8 cellular contexts compared by ENCODE assay signal in genomic region chr7:95501261-95501816, GRCh38. TPM values are rescaled to one million over a fixed set of nuclear protein-coding genes. Genes with fewer than 3 reads are reported as not detected.
DNase-seq lines count a peak whose midpoint lies in the region; ATAC-seq and TF ChIP-seq lines count a peak whose summit lies in the region.
"Had no signal": no experiment of that assay in that cellular context is flagged by ENCODE, and none has a peak within 500 bp of the region (broad histone marks: within the 10 kb centered on the region; RNA-seq: fewer than 3 reads in every experiment).

No MANE protein-coding gene starts in this region.

- H3K79me2 ChIP-seq in MM.1S (ENCODE audit: low read length) = no peaks in the 10 kb centered on the region

- H3K27ac ChIP-seq in MM.1S (ENCODE audit: low read length) (peak overlapping the region; percentile 72; the same call in 1 of the 2 replicates), mesodermal cell (ENCODE audit: low read depth, low read length, severe bottlenecking) (peak overlapping the region; percentile 58), left ventricle myocardium inferior (replicated peaks) (no peak overlapping the region), heart right ventricle (no peak overlapping the region)
- H3K27ac ChIP-seq: SJCRH30 had no signal

- ATAC-seq in GM18870 (IDR thresholded peaks at IDR 0.05; ENCODE audit: unreplicated experiment) (peak; percentile 92), omental fat pad (ENCODE audit: low FRiP score) (no peak), heart right ventricle (no peak)

- H3K4me3 ChIP-seq in MM.1S (ENCODE audit: low read length) = peak overlapping the region; percentile 35; the same call in 1 of the 2 replicates
- no peak overlapping the region for H3K4me3 ChIP-seq in mesodermal cell (ENCODE audit: extremely low read depth, insufficient read depth, low read length, poor library complexity, severe bottlenecking)
- no peak overlapping the region for H3K4me3 ChIP-seq in left ventricle myocardium inferior
- H3K4me3 ChIP-seq in heart right ventricle = no peak overlapping the region
- H3K4me3 ChIP-seq: SJCRH30 had no signal

- no peaks in the 10 kb centered on the region for H3K9me3 ChIP-seq in MM.1S (replicated peaks; ENCODE audit: insufficient read depth, low read length)
- H3K9me3 ChIP-seq in mesodermal cell (ENCODE audit: control insufficient read depth, low read length) = no peaks in the 10 kb centered on the region
- H3K9me3 ChIP-seq in left ventricle myocardium inferior (replicated peaks) = no peaks in the 10 kb centered on the region
- no peaks in the 10 kb centered on the region for H3K9me3 ChIP-seq in heart right ventricle
- H3K9me3 ChIP-seq: SJCRH30 had no signal

- peak overlapping the region; percentile 16; the same call in 1 of the 2 replicates for H3K9ac ChIP-seq in MM.1S (ENCODE audit: low read length)

- WGBS in mesodermal cell (ENCODE audit: insufficient coverage in 2 of 2), 2 experiments = 78 to 82% methylated on average over 4 of the region's 5 CpGs
- 78 to 85% methylated on average over 5 of the region's 5 CpGs for WGBS in heart right ventricle, 2 donors

- no peak overlapping the region for H2AFZ ChIP-seq in MM.1S (ENCODE audit: low read length)

- DNase-seq in HCEC 1CT = peak; percentile 38
- peak; percentile 83 for DNase-seq in MM.1S
- no peak for DNase-seq in omental fat pad (ENCODE audit: low spot score)
- no peak for DNase-seq in left ventricle myocardium inferior
- DNase-seq in heart right ventricle = no peak

- no peaks in the 10 kb centered on the region for H3K9me2 ChIP-seq in MM.1S (replicated peaks; ENCODE audit: insufficient read depth, low read length)

- no peaks in the 10 kb centered on the region for H3K27me3 ChIP-seq in MM.1S (replicated peaks; ENCODE audit: insufficient read depth, low read length)
- no peaks in the 10 kb centered on the region for H3K27me3 ChIP-seq in left ventricle myocardium inferior (ENCODE audit: low read depth)
- H3K27me3 ChIP-seq in heart right ventricle = no peaks in the 10 kb centered on the region
- H3K27me3 ChIP-seq: SJCRH30 had no signal

- H3F3A ChIP-seq in MM.1S (ENCODE audit: insufficient read depth, low read length) = peaks cover 5% of the 10 kb centered on the region; the same call in 1 of the 2 replicates

- no peaks in the 10 kb centered on the region for H4K20me1 ChIP-seq in MM.1S (ENCODE audit: insufficient read depth, low read length)

- H3K4me1 ChIP-seq in MM.1S (ENCODE audit: low read length) = peaks cover 34% of the 10 kb centered on the region
- peaks cover 19% of the 10 kb centered on the region for H3K4me1 ChIP-seq in mesodermal cell (ENCODE audit: control insufficient read depth, insufficient read depth, low read length, poor library complexity, severe bottlenecking)
- no peaks in the 10 kb centered on the region for H3K4me1 ChIP-seq in left ventricle myocardium inferior
- H3K4me1 ChIP-seq in heart right ventricle = no peaks in the 10 kb centered on the region

- intact Hi-C loops in left ventricle myocardium inferior (cut with micrococcal nuclease) (no loop called here), heart right ventricle (cut with DNase I) (no loop called here)

- TF ChIP-seq CTCF in MM.1S (IDR thresholded peaks at IDR 0.05; ENCODE audit: low read length) (no peak), omental fat pad (IDR thresholded peaks at IDR 0.05) (no peak), left ventricle myocardium inferior (IDR thresholded peaks at IDR 0.05; ENCODE audit: borderline replicate concordance) (no peak), heart right ventricle (IDR thresholded peaks at IDR 0.05) (no peak)

- H3K4me2 ChIP-seq in MM.1S (ENCODE audit: low read depth, low read length) = peak overlapping the region; percentile 76

- H3K36me3 ChIP-seq in MM.1S (replicated peaks; ENCODE audit: insufficient read depth, low read length) = no peaks in the 10 kb centered on the region
- H3K36me3 ChIP-seq in mesodermal cell (ENCODE audit: control insufficient read depth, insufficient read depth, low read length) = no peaks in the 10 kb centered on the region
- no peaks in the 10 kb centered on the region for H3K36me3 ChIP-seq in left ventricle myocardium inferior
- no peaks in the 10 kb centered on the region for H3K36me3 ChIP-seq in heart right ventricle
- H3K36me3 ChIP-seq: SJCRH30 had no signal

RNA-seq across cellular contexts. Expression of gene ASB4, which starts 15.6 kb away (rescaled TPM):
- polyA plus RNA-seq in mesodermal cell (2013, experiment 1 of 2) = 0.07 TPM
- polyA plus RNA-seq in mesodermal cell (2013, experiment 2 of 2) = 0.20 TPM
- under 1 TPM in 2 of 4 donors, not detected in 2; 0.12 to 0.28 TPM for total RNA-seq in omental fat pad
- 6.3 TPM for total RNA-seq in left ventricle myocardium inferior
- 1 to 10 TPM; 1.3 to 7.1 (median 3.1) TPM for total RNA-seq in heart right ventricle
- 1 to 10 TPM in 1 of 2 donors, under 1 TPM in 1; 0.26 to 1.7 TPM for polyA plus RNA-seq in heart right ventricle

Comparison
In these comparisons a context has a peak if more than half of its experiments do, and no peak if none do; other contexts are left out.
1. DNase-seq: peak in HCEC 1CT (single experiment) and MM.1S (single experiment); none in omental fat pad (single experiment), left ventricle myocardium inferior (single experiment) and heart right ventricle (0 of 2).
2. H3K27ac ChIP-seq: peak in MM.1S (single experiment) and mesodermal cell (single experiment); none in left ventricle myocardium inferior (single experiment) and heart right ventricle (0 of 10).